Comparison of ENCODE assay signal across 8 cellular contexts in genomic region chr9:128851779-128852600, GRCh38. TPM values are rescaled to one million over a fixed set of nuclear protein-coding genes. Genes with fewer than 3 reads are reported as not detected.
DNase-seq lines count a peak whose midpoint lies in the region; ATAC-seq, FAIRE-seq and TF ChIP-seq lines count a peak whose summit lies in the region.
"Not testable (repeated sequence)": the region's sequence is repeated elsewhere in the genome, so short reads cannot be mapped to it uniquely, and the experiment has no call there.

No MANE protein-coding gene starts in this region.

- not testable (repeated sequence) for H3K27me3 Mint-ChIP-seq in activated CD4-positive, alpha-beta memory T cell treated with anti-CD3 and anti-CD28 coated beads, Interleukin-2, amount 10 ng/mL, durations not matched to agents 7 days and 5 days; endodermal cell (ENCODE audit: insufficient read depth)

- H3K36me3 ChIP-seq in MG63; Peyer's patch; endodermal cell (ENCODE audit: control insufficient read depth, insufficient read depth, low read length); pancreas: not testable (repeated sequence)

- intact Hi-C loops in pancreas (cut with DNase I), result not testable (repeated sequence)

- H3K27ac Mint-ChIP-seq in activated CD4-positive, alpha-beta memory T cell treated with anti-CD3 and anti-CD28 coated beads, Interleukin-2, amount 10 ng/mL, durations not matched to agents 7 days and 5 days; endodermal cell: not testable (repeated sequence)

- DNase-seq in A172 (ENCODE audit: low spot score), result peak; percentile 52
- DNase-seq in G401 (ENCODE audit: low spot score), result peak; percentile 50
- peak; percentile 15 for DNase-seq in MG63
- DNase-seq in Peyer's patch, result peak in 1 of 3 donors; percentile 52
- DNase-seq in activated CD4-positive, alpha-beta memory T cell treated with anti-CD3 and anti-CD28 coated beads, Interleukin-2, amount 10 ng/mL, durations not matched to agents 7 days and 5 days, result peak; percentile 21
- DNase-seq in endodermal cell, result peak; percentile 63
- peak; percentile 69 for DNase-seq in inferior parietal cortex (ENCODE audit: extremely low spot score)
- peak in 3 of 6 donors; percentile 24 to 53 (median 30) for DNase-seq in pancreas

- H3K9me3 ChIP-seq in MG63, Peyer's patch, pancreas: not testable (repeated sequence)
- H3K9me3 ChIP-seq in endodermal cell (ENCODE audit: control insufficient read depth, low read length), result peaks cover 30% of the 10 kb centered on the region

- not testable (repeated sequence) for TF ChIP-seq POLR2A in Peyer's patch (IDR thresholded peaks at IDR 0.05)

- peaks cover 19% of the 10 kb centered on the region for H3K36me3 Mint-ChIP-seq in activated CD4-positive, alpha-beta memory T cell treated with anti-CD3 and anti-CD28 coated beads, Interleukin-2, amount 10 ng/mL, durations not matched to agents 7 days and 5 days (ENCODE audit: low read depth)
- H3K36me3 Mint-ChIP-seq in endodermal cell (ENCODE audit: low read depth), result peaks cover 26% of the 10 kb centered on the region

- H3K27me3 ChIP-seq in MG63; Peyer's patch; endodermal cell (ENCODE audit: control insufficient read depth, insufficient read depth, low read length, poor library complexity, severe bottlenecking); pancreas: not testable (repeated sequence)

- not testable (repeated sequence) for H3K4me1 ChIP-seq in Peyer's patch; endodermal cell (ENCODE audit: control insufficient read depth, insufficient read depth, low read length)
- H3K4me1 ChIP-seq in pancreas, result peaks cover 5 to 17% (median 11%) of the 10 kb centered on the region in 3 donors

- peaks cover 12% of the 10 kb centered on the region for H3K9me3 Mint-ChIP-seq in activated CD4-positive, alpha-beta memory T cell treated with anti-CD3 and anti-CD28 coated beads, Interleukin-2, amount 10 ng/mL, durations not matched to agents 7 days and 5 days
- peaks cover 39% of the 10 kb centered on the region for H3K9me3 Mint-ChIP-seq in endodermal cell

- CTCF ChIA-PET in activated CD4-positive, alpha-beta memory T cell treated with anti-CD3 and anti-CD28 coated beads, Interleukin-2, amount 10 ng/mL, durations not matched to agents 7 days and 5 days (lab: Charles Lee), result interaction anchor here (0.8 to 1.9 kb wide), 8 partner anchors 10 to 112 kb away, joined by 3 to 16 read pairs (median 4); partner anchors contain the start of gene ENDOG

- not testable (repeated sequence) for H3K27ac ChIP-seq in Peyer's patch; endodermal cell (ENCODE audit: low read depth, low read length); pancreas

- H3K4me3 Mint-ChIP-seq in activated CD4-positive, alpha-beta memory T cell treated with anti-CD3 and anti-CD28 coated beads, Interleukin-2, amount 10 ng/mL, durations not matched to agents 7 days and 5 days; endodermal cell: not testable (repeated sequence)

- not testable (repeated sequence) for H3K4me3 ChIP-seq in MG63; Peyer's patch; endodermal cell (ENCODE audit: low read length); pancreas

- in situ Hi-C loops in G401 (cut with HindIII; ENCODE audit: low sequenced_read_pairs), result not testable (repeated sequence)

- peak in 4 of 6 experiments; percentile 35 to 68 (median 62) for TF ChIP-seq CTCF in Peyer's patch (IDR thresholded peaks at IDR 0.05)
- peak; percentile 74 for TF ChIP-seq CTCF in endodermal cell (conservative IDR thresholded peaks at IDR 0.05)
- TF ChIP-seq CTCF in pancreas (IDR thresholded peaks at IDR 0.05), result peak; percentile 38 to 54 (median 47)

- POLR2A ChIA-PET in activated CD4-positive, alpha-beta memory T cell treated with anti-CD3 and anti-CD28 coated beads, Interleukin-2, amount 10 ng/mL, durations not matched to agents 7 days and 5 days (lab: Charles Lee), result interaction anchor here (1.1 kb wide), 1 partner anchor 22 kb away, joined by 4 read pairs; the partner anchor contains the start of gene SPOUT1

- H3K4me1 Mint-ChIP-seq in activated CD4-positive, alpha-beta memory T cell treated with anti-CD3 and anti-CD28 coated beads, Interleukin-2, amount 10 ng/mL, durations not matched to agents 7 days and 5 days; endodermal cell: not testable (repeated sequence)

- ATAC-seq in pancreas, result peak in 3 of 4 donors; percentile 46 to 81 (median 76)

- not testable (repeated sequence) for H3K9ac ChIP-seq in endodermal cell (ENCODE audit: extremely low read depth, low read length, poor library complexity, severe bottlenecking)

- 88% methylated on average over 7 to 10 of the region's 10 CpGs for WGBS in endodermal cell (ENCODE audit: insufficient coverage in 1 of 2, insufficient read length in 1 of 2), 2 experiments
- WGBS in pancreas, 2 donors, result 51 to 59% methylated on average over 10 of the region's 10 CpGs

- not testable (repeated sequence) for FAIRE-seq in pancreas (lab: Jason Lieb, UNC)

RNA-seq across cellular contexts. Expression of gene SPOUT1, which starts 22.4 kb away (rescaled TPM):
- 28.0 and 36.4 TPM in 2 replicates for total RNA-seq in A172 (2014; rRNA removed; shearing (Covaris generic))
- 31.3 and 40.1 TPM in 2 replicates for total RNA-seq in G401 (2014; rRNA removed; shearing (Covaris generic))
- 9.8 and 36.3 TPM in 2 replicates for total RNA-seq in MG63 (2014; rRNA removed; shearing (Covaris generic); ENCODE audit: low replicate concordance)
- total RNA-seq in Peyer's patch (10 to 100 TPM; 33.5 to 48.7 (median 34.9) TPM), endodermal cell (10 to 100 TPM; 66.9 to 86.5 TPM), pancreas (10 to 100 TPM; 14.8 to 28.0 (median 20.6) TPM)
- 10 to 100 TPM; 54.3 to 59.2 TPM for total RNA-seq in activated CD4-positive, alpha-beta memory T cell treated with anti-CD3 and anti-CD28 coated beads, Interleukin-2, amount 10 ng/mL, durations not matched to agents 7 days and 5 days
- 39.4 TPM for polyA plus RNA-seq in endodermal cell (2013, experiment 1 of 2)
- polyA plus RNA-seq in endodermal cell (2013, experiment 2 of 2), result 25.4 TPM
- 10 to 100 TPM; 28.8 to 32.8 TPM for polyA plus RNA-seq in pancreas

RNA-seq across cellular contexts. Expression of gene KYAT1, which starts 29.8 kb away (rescaled TPM):
- total RNA-seq in A172 (2014; rRNA removed; shearing (Covaris generic)), result 15.5 and 19.5 TPM in 2 replicates
- total RNA-seq in G401 (2014; rRNA removed; shearing (Covaris generic)), result 10.5 and 14.8 TPM in 2 replicates
- 9.6 and 17.8 TPM in 2 replicates for total RNA-seq in MG63 (2014; rRNA removed; shearing (Covaris generic); ENCODE audit: low replicate concordance)
- 10 to 100 TPM in 1 of 4 donors, 1 to 10 TPM in 3; 4.6 to 14.9 (median 8.7) TPM for total RNA-seq in Peyer's patch
- total RNA-seq in activated CD4-positive, alpha-beta memory T cell treated with anti-CD3 and anti-CD28 coated beads, Interleukin-2, amount 10 ng/mL, durations not matched to agents 7 days and 5 days, result 10 to 100 TPM; 12.7 to 14.8 TPM
- 10 to 100 TPM; 13.6 to 25.3 TPM for total RNA-seq in endodermal cell
- 18.8 TPM for polyA plus RNA-seq in endodermal cell (2013, experiment 1 of 2)
- 16.8 TPM for polyA plus RNA-seq in endodermal cell (2013, experiment 2 of 2)
- 1 to 10 TPM; 1.1 to 2.9 (median 1.5) TPM for total RNA-seq in pancreas
- polyA plus RNA-seq in pancreas, result 1 to 10 TPM; 4.2 to 5.2 TPM

RNA-seq across cellular contexts. Expression of gene LRRC8A, which starts 29.9 kb away (rescaled TPM):
- total RNA-seq in A172 (2014; rRNA removed; shearing (Covaris generic)), result 62.5 and 71.4 TPM in 2 replicates
- 19.6 and 38.7 TPM in 2 replicates for total RNA-seq in G401 (2014; rRNA removed; shearing (Covaris generic))
- 13.8 and 19.1 TPM in 2 replicates for total RNA-seq in MG63 (2014; rRNA removed; shearing (Covaris generic); ENCODE audit: low replicate concordance)
- total RNA-seq in Peyer's patch, result 10 to 100 TPM; 20.0 to 39.2 (median 27.0) TPM
- total RNA-seq in activated CD4-positive, alpha-beta memory T cell treated with anti-CD3 and anti-CD28 coated beads, Interleukin-2, amount 10 ng/mL, durations not matched to agents 7 days and 5 days, result 10 to 100 TPM; 37.1 to 38.1 TPM
- 10 to 100 TPM; 54.6 to 58.7 TPM for total RNA-seq in endodermal cell
- 32.7 TPM for polyA plus RNA-seq in endodermal cell (2013, experiment 1 of 2)
- 34.9 TPM for polyA plus RNA-seq in endodermal cell (2013, experiment 2 of 2)
- 10 to 100 TPM in 4 of 6 donors, 1 to 10 TPM in 2; 8.7 to 20.4 (median 10.4) TPM for total RNA-seq in pancreas
- polyA plus RNA-seq in pancreas, result 10 to 100 TPM in 1 of 2 donors, 1 to 10 TPM in 1; 9.2 to 10.1 TPM

RNA-seq across cellular contexts. Expression of gene ENDOG, which starts 33.7 kb away (rescaled TPM):
- 57.8 and 65.3 TPM in 2 replicates for total RNA-seq in A172 (2014; rRNA removed; shearing (Covaris generic))
- total RNA-seq in G401 (2014; rRNA removed; shearing (Covaris generic)), result 31.6 and 67.6 TPM in 2 replicates
- total RNA-seq in MG63 (2014; rRNA removed; shearing (Covaris generic); ENCODE audit: low replicate concordance), result 11.9 and 19.7 TPM in 2 replicates
- total RNA-seq in Peyer's patch (10 to 100 TPM in 3 of 4 donors, 1 to 10 TPM in 1; 9.9 to 53.6 (median 40.5) TPM), endodermal cell (10 to 100 TPM; 15.5 to 15.7 TPM), pancreas (10 to 100 TPM; 12.2 to 23.0 (median 14.3) TPM)
- 10 to 100 TPM; 16.7 to 19.1 TPM for total RNA-seq in activated CD4-positive, alpha-beta memory T cell treated with anti-CD3 and anti-CD28 coated beads, Interleukin-2, amount 10 ng/mL, durations not matched to agents 7 days and 5 days
- 13.1 TPM for polyA plus RNA-seq in endodermal cell (2013, experiment 1 of 2)
- polyA plus RNA-seq in endodermal cell (2013, experiment 2 of 2), result 11.5 TPM
- polyA plus RNA-seq in pancreas, result 10 to 100 TPM; 14.0 to 16.0 TPM
